ENCODE assay signal across 1 cellular context in genomic region chr7:12719978-12720377, GRCh38.
TF ChIP-seq lines count a peak whose summit lies in the region.

No MANE protein-coding gene starts in this region.

TF ChIP-seq in IMR-90, 13 proteins besides CTCF, POLR2A, EP300 and RAD21:
- TF ChIP-seq CEBPB (IDR thresholded peaks at IDR 0.05; ENCODE audit: low read depth, low read length) (peak; percentile 39; the same call in 1 of the 2 replicates), SMC3 (IDR thresholded peaks at IDR 0.05; ENCODE audit: low read depth, low read length) (no peak), RFX5 (IDR thresholded peaks at IDR 0.05; ENCODE audit: low read depth, low read length) (no peak)
